In genomic region chr2:112272669-112273068, GRCh38 we compare ENCODE assay signal across 1 cellular context.
A peak's percentile ranks its signal among the peaks of the same experiment; 100 is the strongest.
TF ChIP-seq lines count a peak whose summit lies in the region.

No MANE protein-coding gene starts in this region.

TF ChIP-seq in K562, 482 proteins besides CTCF, POLR2A, EP300 and RAD21 (continued from another document and continues in another):
- TF ChIP-seq, protein P1, sequence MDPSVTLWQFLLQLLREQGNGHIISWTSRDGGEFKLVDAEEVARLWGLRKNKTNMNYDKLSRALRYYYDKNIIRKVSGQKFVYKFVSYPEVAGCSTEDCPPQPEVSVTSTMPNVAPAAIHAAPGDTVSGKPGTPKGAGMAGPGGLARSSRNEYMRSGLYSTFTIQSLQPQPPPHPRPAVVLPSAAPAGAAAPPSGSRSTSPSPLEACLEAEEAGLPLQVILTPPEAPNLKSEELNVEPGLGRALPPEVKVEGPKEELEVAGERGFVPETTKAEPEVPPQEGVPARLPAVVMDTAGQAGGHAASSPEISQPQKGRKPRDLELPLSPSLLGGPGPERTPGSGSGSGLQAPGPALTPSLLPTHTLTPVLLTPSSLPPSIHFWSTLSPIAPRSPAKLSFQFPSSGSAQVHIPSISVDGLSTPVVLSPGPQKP (CRISPR knock-in tag; IDR thresholded peaks at IDR 0.05): no peak
- TF ChIP-seq ARID3A (IDR thresholded peaks at IDR 0.05; ENCODE audit: borderline replicate concordance, low read depth, low read length) (peak; percentile 96; the same call in 1 of the 2 replicates), NFIC (IDR thresholded peaks at IDR 0.05) (no peak), RCOR1 (IDR thresholded peaks at IDR 0.05; ENCODE audit: borderline replicate concordance in 1 of 2, low read depth in 2 of 2, low read length in 2 of 2) (peak in 1 of 2 experiments; percentile 81; a peak in 1 of 4 replicates), TBL1XR1 (IDR thresholded peaks at IDR 0.05; ENCODE audit: low read length in 2 of 2) (0 out of 4 replicates have a peak, but pooled peaks of 1 of the 2 experiments have one; percentile 59), LEF1 (IDR thresholded peaks at IDR 0.05) (peak; percentile 62; the same call in 1 of the 2 replicates), CBX5 (IDR thresholded peaks at IDR 0.05; ENCODE audit: borderline replicate concordance, low read depth) (no peak), ZNF830 (CRISPR knock-in tag; IDR thresholded peaks at IDR 0.05) (no peak), SMARCA4 (IDR thresholded peaks at IDR 0.05) (peak; percentile 90), ZEB2 (IDR thresholded peaks at IDR 0.05) (peak; percentile 56; the same call in 1 of the 2 replicates), ZNF584 (CRISPR knock-in tag; IDR thresholded peaks at IDR 0.05; ENCODE audit: low read depth) (no peak), KAT7 (CRISPR knock-in tag; IDR thresholded peaks at IDR 0.05; ENCODE audit: borderline replicate concordance) (no peak; the same call in 1 of the 2 replicates), ATF7 (IDR thresholded peaks at IDR 0.05) (peak; percentile 36), CREM (IDR thresholded peaks at IDR 0.05; ENCODE audit: low read depth) (peak; percentile 76), MEF2A (IDR thresholded peaks at IDR 0.05; ENCODE audit: control insufficient read depth, low read depth, low read length) (no peak), HDAC3 (IDR thresholded peaks at IDR 0.05; ENCODE audit: borderline replicate concordance, partially characterized antibody) (no peak), MTA2 (IDR thresholded peaks at IDR 0.05; ENCODE audit: low read depth) (peak; percentile 50), CHD4 (IDR thresholded peaks at IDR 0.05; ENCODE audit: insufficient read depth, insufficient replicate concordance, low read depth, low read length, poor library complexity, severe bottlenecking) (no peak), ZNF445 (CRISPR knock-in tag; IDR thresholded peaks at IDR 0.05; ENCODE audit: low read depth) (no peak), ARHGAP35 (IDR thresholded peaks at IDR 0.05; ENCODE audit: partially characterized antibody) (no peak), ZNF217 (CRISPR knock-in tag; IDR thresholded peaks at IDR 0.05) (no peak), POLR2AphosphoS5 (IDR thresholded peaks at IDR 0.05; ENCODE audit: control insufficient read depth, insufficient read depth, low read depth, low read length) (0 out of 2 replicates have a peak, but pooled peaks have one; percentile 36), BHLHE40 (IDR thresholded peaks at IDR 0.05; ENCODE audit: low read length) (no peak), HOXB6 (CRISPR knock-in tag; IDR thresholded peaks at IDR 0.05; ENCODE audit: borderline replicate concordance) (no peak), ZNF408 (CRISPR knock-in tag; IDR thresholded peaks at IDR 0.05; ENCODE audit: low read depth) (no peak), TCF3 (CRISPR knock-in tag; IDR thresholded peaks at IDR 0.05) (peak; percentile 50), ZSCAN32 (CRISPR knock-in tag; IDR thresholded peaks at IDR 0.05) (no peak), ZNF583 (CRISPR knock-in tag; IDR thresholded peaks at IDR 0.05) (0 out of 2 replicates have a peak, but pooled peaks have one; percentile 16), ZNF436 (CRISPR knock-in tag; IDR thresholded peaks at IDR 0.05) (no peak), GATAD2B (IDR thresholded peaks at IDR 0.05; ENCODE audit: borderline replicate concordance) (peak; percentile 56; the same call in 1 of the 2 replicates), MAZ (CRISPR knock-in tag; conservative IDR thresholded peaks at IDR 0.05 in 1 of 2, IDR thresholded peaks at IDR 0.05 in 1 of 2) (peak; percentile 43 to 49; a peak in 3 of 4 replicates), GATAD2A (IDR thresholded peaks at IDR 0.05) (peak; percentile 40; the same call in 1 of the 2 replicates), ZNF77 (CRISPR knock-in tag; IDR thresholded peaks at IDR 0.05) (no peak), TAL1 (IDR thresholded peaks at IDR 0.05) (peak; percentile 55), POLR2H (tag; IDR thresholded peaks at IDR 0.05; ENCODE audit: low read depth) (0 out of 2 replicates have a peak, but pooled peaks have one; percentile 10)
- TF ChIP-seq, protein P2, sequence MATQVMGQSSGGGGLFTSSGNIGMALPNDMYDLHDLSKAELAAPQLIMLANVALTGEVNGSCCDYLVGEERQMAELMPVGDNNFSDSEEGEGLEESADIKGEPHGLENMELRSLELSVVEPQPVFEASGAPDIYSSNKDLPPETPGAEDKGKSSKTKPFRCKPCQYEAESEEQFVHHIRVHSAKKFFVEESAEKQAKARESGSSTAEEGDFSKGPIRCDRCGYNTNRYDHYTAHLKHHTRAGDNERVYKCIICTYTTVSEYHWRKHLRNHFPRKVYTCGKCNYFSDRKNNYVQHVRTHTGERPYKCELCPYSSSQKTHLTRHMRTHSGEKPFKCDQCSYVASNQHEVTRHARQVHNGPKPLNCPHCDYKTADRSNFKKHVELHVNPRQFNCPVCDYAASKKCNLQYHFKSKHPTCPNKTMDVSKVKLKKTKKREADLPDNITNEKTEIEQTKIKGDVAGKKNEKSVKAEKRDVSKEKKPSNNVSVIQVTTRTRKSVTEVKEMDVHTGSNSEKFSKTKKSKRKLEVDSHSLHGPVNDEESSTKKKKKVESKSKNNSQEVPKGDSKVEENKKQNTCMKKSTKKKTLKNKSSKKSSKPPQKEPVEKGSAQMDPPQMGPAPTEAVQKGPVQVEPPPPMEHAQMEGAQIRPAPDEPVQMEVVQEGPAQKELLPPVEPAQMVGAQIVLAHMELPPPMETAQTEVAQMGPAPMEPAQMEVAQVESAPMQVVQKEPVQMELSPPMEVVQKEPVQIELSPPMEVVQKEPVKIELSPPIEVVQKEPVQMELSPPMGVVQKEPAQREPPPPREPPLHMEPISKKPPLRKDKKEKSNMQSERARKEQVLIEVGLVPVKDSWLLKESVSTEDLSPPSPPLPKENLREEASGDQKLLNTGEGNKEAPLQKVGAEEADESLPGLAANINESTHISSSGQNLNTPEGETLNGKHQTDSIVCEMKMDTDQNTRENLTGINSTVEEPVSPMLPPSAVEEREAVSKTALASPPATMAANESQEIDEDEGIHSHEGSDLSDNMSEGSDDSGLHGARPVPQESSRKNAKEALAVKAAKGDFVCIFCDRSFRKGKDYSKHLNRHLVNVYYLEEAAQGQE (CRISPR knock-in tag; IDR thresholded peaks at IDR 0.05; ENCODE audit: low read depth): no peak
- TF ChIP-seq, protein P3, sequence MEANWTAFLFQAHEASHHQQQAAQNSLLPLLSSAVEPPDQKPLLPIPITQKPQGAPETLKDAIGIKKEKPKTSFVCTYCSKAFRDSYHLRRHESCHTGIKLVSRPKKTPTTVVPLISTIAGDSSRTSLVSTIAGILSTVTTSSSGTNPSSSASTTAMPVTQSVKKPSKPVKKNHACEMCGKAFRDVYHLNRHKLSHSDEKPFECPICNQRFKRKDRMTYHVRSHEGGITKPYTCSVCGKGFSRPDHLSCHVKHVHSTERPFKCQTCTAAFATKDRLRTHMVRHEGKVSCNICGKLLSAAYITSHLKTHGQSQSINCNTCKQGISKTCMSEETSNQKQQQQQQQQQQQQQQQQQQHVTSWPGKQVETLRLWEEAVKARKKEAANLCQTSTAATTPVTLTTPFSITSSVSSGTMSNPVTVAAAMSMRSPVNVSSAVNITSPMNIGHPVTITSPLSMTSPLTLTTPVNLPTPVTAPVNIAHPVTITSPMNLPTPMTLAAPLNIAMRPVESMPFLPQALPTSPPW (CRISPR knock-in tag; IDR thresholded peaks at IDR 0.05): peak; percentile 59
- TF ChIP-seq, protein P4, sequence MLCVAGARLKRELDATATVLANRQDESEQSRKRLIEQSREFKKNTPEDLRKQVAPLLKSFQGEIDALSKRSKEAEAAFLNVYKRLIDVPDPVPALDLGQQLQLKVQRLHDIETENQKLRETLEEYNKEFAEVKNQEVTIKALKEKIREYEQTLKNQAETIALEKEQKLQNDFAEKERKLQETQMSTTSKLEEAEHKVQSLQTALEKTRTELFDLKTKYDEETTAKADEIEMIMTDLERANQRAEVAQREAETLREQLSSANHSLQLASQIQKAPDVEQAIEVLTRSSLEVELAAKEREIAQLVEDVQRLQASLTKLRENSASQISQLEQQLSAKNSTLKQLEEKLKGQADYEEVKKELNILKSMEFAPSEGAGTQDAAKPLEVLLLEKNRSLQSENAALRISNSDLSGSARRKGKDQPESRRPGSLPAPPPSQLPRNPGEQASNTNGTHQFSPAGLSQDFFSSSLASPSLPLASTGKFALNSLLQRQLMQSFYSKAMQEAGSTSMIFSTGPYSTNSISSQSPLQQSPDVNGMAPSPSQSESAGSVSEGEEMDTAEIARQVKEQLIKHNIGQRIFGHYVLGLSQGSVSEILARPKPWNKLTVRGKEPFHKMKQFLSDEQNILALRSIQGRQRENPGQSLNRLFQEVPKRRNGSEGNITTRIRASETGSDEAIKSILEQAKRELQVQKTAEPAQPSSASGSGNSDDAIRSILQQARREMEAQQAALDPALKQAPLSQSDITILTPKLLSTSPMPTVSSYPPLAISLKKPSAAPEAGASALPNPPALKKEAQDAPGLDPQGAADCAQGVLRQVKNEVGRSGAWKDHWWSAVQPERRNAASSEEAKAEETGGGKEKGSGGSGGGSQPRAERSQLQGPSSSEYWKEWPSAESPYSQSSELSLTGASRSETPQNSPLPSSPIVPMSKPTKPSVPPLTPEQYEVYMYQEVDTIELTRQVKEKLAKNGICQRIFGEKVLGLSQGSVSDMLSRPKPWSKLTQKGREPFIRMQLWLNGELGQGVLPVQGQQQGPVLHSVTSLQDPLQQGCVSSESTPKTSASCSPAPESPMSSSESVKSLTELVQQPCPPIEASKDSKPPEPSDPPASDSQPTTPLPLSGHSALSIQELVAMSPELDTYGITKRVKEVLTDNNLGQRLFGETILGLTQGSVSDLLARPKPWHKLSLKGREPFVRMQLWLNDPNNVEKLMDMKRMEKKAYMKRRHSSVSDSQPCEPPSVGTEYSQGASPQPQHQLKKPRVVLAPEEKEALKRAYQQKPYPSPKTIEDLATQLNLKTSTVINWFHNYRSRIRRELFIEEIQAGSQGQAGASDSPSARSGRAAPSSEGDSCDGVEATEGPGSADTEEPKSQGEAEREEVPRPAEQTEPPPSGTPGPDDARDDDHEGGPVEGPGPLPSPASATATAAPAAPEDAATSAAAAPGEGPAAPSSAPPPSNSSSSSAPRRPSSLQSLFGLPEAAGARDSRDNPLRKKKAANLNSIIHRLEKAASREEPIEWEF (CRISPR knock-in tag; IDR thresholded peaks at IDR 0.05): no peak; the same call in 1 of the 2 replicates
- TF ChIP-seq, protein P5, sequence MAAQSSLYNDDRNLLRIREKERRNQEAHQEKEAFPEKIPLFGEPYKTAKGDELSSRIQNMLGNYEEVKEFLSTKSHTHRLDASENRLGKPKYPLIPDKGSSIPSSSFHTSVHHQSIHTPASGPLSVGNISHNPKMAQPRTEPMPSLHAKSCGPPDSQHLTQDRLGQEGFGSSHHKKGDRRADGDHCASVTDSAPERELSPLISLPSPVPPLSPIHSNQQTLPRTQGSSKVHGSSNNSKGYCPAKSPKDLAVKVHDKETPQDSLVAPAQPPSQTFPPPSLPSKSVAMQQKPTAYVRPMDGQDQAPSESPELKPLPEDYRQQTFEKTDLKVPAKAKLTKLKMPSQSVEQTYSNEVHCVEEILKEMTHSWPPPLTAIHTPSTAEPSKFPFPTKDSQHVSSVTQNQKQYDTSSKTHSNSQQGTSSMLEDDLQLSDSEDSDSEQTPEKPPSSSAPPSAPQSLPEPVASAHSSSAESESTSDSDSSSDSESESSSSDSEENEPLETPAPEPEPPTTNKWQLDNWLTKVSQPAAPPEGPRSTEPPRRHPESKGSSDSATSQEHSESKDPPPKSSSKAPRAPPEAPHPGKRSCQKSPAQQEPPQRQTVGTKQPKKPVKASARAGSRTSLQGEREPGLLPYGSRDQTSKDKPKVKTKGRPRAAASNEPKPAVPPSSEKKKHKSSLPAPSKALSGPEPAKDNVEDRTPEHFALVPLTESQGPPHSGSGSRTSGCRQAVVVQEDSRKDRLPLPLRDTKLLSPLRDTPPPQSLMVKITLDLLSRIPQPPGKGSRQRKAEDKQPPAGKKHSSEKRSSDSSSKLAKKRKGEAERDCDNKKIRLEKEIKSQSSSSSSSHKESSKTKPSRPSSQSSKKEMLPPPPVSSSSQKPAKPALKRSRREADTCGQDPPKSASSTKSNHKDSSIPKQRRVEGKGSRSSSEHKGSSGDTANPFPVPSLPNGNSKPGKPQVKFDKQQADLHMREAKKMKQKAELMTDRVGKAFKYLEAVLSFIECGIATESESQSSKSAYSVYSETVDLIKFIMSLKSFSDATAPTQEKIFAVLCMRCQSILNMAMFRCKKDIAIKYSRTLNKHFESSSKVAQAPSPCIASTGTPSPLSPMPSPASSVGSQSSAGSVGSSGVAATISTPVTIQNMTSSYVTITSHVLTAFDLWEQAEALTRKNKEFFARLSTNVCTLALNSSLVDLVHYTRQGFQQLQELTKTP (IDR thresholded peaks at IDR 0.05; ENCODE audit: low read depth in 1 of 2, partially characterized antibody in 2 of 2): peak in 1 of 2 experiments; percentile 29
- TF ChIP-seq, protein P6, sequence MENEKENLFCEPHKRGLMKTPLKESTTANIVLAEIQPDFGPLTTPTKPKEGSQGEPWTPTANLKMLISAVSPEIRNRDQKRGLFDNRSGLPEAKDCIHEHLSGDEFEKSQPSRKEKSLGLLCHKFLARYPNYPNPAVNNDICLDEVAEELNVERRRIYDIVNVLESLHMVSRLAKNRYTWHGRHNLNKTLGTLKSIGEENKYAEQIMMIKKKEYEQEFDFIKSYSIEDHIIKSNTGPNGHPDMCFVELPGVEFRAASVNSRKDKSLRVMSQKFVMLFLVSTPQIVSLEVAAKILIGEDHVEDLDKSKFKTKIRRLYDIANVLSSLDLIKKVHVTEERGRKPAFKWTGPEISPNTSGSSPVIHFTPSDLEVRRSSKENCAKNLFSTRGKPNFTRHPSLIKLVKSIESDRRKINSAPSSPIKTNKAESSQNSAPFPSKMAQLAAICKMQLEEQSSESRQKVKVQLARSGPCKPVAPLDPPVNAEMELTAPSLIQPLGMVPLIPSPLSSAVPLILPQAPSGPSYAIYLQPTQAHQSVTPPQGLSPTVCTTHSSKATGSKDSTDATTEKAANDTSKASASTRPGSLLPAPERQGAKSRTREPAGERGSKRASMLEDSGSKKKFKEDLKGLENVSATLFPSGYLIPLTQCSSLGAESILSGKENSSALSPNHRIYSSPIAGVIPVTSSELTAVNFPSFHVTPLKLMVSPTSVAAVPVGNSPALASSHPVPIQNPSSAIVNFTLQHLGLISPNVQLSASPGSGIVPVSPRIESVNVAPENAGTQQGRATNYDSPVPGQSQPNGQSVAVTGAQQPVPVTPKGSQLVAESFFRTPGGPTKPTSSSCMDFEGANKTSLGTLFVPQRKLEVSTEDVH (IDR thresholded peaks at IDR 0.05; ENCODE audit: low read depth, partially characterized antibody): peak; percentile 24
